14 cellular contexts compared by ENCODE assay signal in the genomic region with DNA sequence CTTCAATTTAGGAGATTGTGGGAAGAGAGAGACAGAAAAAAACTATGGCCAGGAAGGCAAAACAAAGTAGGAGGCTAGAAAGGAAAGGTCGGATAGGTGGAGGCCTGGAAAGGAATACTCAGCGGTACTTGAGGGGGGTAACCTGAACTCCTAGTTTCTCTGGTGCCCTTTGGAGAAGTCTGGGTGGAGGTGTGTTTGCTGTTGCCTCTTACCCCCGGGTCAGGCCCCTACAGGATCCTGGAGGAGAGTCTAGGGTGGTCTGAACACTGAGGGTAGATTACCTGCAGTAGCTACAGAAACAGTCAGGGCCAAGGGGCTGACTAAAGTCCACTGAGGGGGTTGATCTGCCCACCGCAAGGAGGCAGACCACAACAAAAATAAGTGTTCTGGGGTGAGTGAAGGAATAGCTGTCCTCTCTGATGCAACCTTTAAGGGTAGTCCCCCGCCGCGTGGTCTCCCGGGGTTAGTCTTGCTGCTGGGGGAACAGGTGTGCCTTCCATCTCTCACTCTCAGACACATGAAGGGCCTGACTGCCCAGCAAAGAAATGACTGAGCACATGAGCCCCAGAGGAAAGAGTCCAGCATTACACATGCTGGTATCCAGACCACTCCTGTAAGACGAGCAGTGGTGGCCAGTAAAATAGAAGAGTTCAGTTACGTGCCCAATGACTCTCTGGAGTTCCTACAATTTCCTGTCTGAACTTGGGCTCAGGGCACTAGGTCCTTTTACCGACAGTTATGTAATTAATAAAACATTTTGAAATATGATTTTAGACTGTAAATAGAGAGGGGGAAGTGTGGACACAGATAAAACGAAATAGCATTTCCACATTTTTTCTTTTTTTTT. TPM values are rescaled to one million over a fixed set of nuclear protein-coding genes. Genes with fewer than 3 reads are reported as not detected.
DNase-seq lines count a peak whose midpoint lies in the region; ATAC-seq and TF ChIP-seq lines count a peak whose summit lies in the region.
"Had no signal": no experiment of that assay in that cellular context is flagged by ENCODE, and none has a peak within 500 bp of the region (broad histone marks: within the 10 kb centered on the region; RNA-seq: fewer than 3 reads in every experiment).

No MANE protein-coding gene starts in this region.

- H3K36me3 Mint-ChIP-seq in nephron progenitor cell (ENCODE audit: low read depth) (peaks cover 55% of the 10 kb centered on the region), T-cell (peaks cover 28% of the 10 kb centered on the region)

- H3K9me3 Mint-ChIP-seq in nephron progenitor cell (no peaks in the 10 kb centered on the region), T-cell (no peaks in the 10 kb centered on the region)
- H3K9me3 Mint-ChIP-seq: neural crest cell had no signal

- H3K36me3 ChIP-seq in BJ (ENCODE audit: control insufficient read depth, insufficient read depth, low read length) (peaks cover 7% of the 10 kb centered on the region), thyroid gland (no peaks in the 10 kb centered on the region)

- H3K27me3 ChIP-seq in BJ (ENCODE audit: control insufficient read depth, insufficient read depth, low read length): no peaks in the 10 kb centered on the region
- no peaks in the 10 kb centered on the region for H3K27me3 ChIP-seq in thyroid gland
- H3K27me3 ChIP-seq: adrenal gland had no signal

- H3K4me1 Mint-ChIP-seq in nephron progenitor cell (peaks cover 10% of the 10 kb centered on the region), T-cell (no peaks in the 10 kb centered on the region)
- H3K4me1 Mint-ChIP-seq: neural crest cell had no signal

- H3K4me1 ChIP-seq in thyroid gland: no peaks in the 10 kb centered on the region
- H3K4me1 ChIP-seq: adrenal gland had no signal

- TF ChIP-seq POLR2A in thyroid gland (IDR thresholded peaks at IDR 0.05): no peak

- ATAC-seq in HG03095 (IDR thresholded peaks at IDR 0.05; ENCODE audit: unreplicated experiment) (peak; percentile 57), HG03039 (IDR thresholded peaks at IDR 0.05; ENCODE audit: unreplicated experiment) (no peak), T-cell (replicated peaks in 1 of 4) (no peak)

- H3K4me3 Mint-ChIP-seq in nephron progenitor cell (no peak overlapping the region), T-cell (no peak overlapping the region)
- H3K4me3 Mint-ChIP-seq: neural crest cell had no signal

- POLR2A ChIA-PET in BJ (lab: Charles Lee) (interaction anchor here (0.7 kb wide), 1 partner anchor 80 kb away, joined by 6 read pairs; no protein-coding TSS in a partner anchor), T-cell (lab: Charles Lee) (no interaction called here)

- H3K9me3 ChIP-seq in thyroid gland: no peaks in the 10 kb centered on the region
- H3K9me3 ChIP-seq: adrenal gland had no signal

- WGBS in thyroid gland, 2 donors: 89 to 91% methylated on average over 12 of the region's 12 CpGs

- DNase-seq in BJ (ENCODE audit: low read depth) (no peak), fibroblast of pulmonary artery (ENCODE audit: low read depth) (peak; percentile 51), nephron progenitor cell (no peak), thyroid gland (no peak), T1000 (lab: John Stamatoyannopoulos, UW) (no peak), T-cell (no peak)
- DNase-seq: activated CD8-positive, alpha-beta memory T cell treated with anti-CD3 and anti-CD28 coated beads for 24 hours; adrenal gland; KBM-7; NCI-H2081 treated with DMSO at 0.1 percent for 48 hours; OCI-M1 had no signal

- TF ChIP-seq CTCF in BJ (IDR thresholded peaks at IDR 0.05; ENCODE audit: insufficient read depth, low read depth, low read length) (peak; percentile 19; the same call in 1 of the 2 replicates), fibroblast of pulmonary artery (IDR thresholded peaks at IDR 0.05; ENCODE audit: low read length, missing control alignments) (no peak), nephron progenitor cell (IDR thresholded peaks at IDR 0.05) (no peak), thyroid gland (IDR thresholded peaks at IDR 0.05) (no peak)

- peak overlapping the region; percentile 95 for H3K27ac Mint-ChIP-seq in nephron progenitor cell
- H3K27ac Mint-ChIP-seq in T-cell: no peak overlapping the region

- H3K4me3 ChIP-seq in BJ (ENCODE audit: low read depth, low read length) (no peak overlapping the region), fibroblast of pulmonary artery (replicated peaks; ENCODE audit: low read depth, low read length) (no peak overlapping the region), thyroid gland (replicated peaks in 1 of 3) (no peak overlapping the region)
- H3K4me3 ChIP-seq: adrenal gland had no signal

- intact Hi-C loops in thyroid gland (cut with DNase I): no loop called here

- H3K27ac ChIP-seq in thyroid gland: no peak overlapping the region

- CTCF ChIA-PET in BJ (lab: Yijun Ruan, JAX) (interaction anchor here (0.6 to 1.0 kb wide), 3 partner anchors 13 to 400 kb away, joined by 3 read pairs; no protein-coding TSS in a partner anchor), T-cell (lab: Charles Lee) (no interaction called here)

- no peaks in the 10 kb centered on the region for H3K27me3 Mint-ChIP-seq in nephron progenitor cell (ENCODE audit: low read depth, poor library complexity)
- H3K27me3 Mint-ChIP-seq in T-cell: no peaks in the 10 kb centered on the region

RNA-seq across cellular contexts. Expression of gene MTHFD1L, which starts 59.5 kb away (rescaled TPM):
- 58.9 and 70.7 TPM in 2 replicates for polyA plus RNA-seq in BJ (2011; rRNA removed)
- 54.6 and 55.8 TPM in 2 replicates for polyA minus RNA-seq in BJ (2011; rRNA and poly(A)+ RNA removed)
- total RNA-seq in thyroid gland (10 to 100 TPM in 3 of 4 donors, 1 to 10 TPM in 1; 8.7 to 14.6 (median 11.0) TPM), T-cell (10 to 100 TPM in 4 of 5 donors, 1 to 10 TPM in 1; 9.3 to 34.2 (median 26.7) TPM)
